Comparison of ENCODE assay signal across 8 cellular contexts in the genomic region with DNA sequence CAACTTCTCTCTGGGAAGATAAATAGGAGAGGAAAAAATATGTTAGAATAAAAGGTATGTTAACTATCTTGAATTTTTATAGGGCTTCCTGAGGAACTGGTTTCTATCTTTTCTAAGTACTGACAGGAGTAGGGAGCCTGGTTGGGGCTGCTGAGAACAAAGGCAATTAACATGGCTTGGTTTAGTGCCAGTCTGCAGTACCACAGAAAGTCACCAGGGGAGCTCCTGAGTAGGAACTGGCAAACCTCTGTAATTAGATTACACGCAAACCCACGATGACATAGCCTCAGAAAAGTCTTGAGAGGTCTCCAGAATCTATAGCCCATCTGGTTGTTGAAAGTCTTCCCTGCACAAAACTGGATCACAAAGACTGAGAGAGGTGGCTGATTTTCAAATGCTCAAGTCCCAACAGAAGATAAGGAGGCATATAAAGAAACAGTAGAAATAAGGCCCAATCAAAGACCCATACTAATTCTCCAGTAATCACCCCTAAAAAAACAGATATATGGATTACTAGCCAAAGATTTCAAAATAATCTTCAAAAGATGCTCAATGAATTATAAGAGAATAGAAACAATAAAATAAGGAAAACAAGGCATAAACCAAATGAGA. TPM values are rescaled to one million over a fixed set of nuclear protein-coding genes. Genes with fewer than 3 reads are reported as not detected.
DNase-seq lines count a peak whose midpoint lies in the region; ATAC-seq, FAIRE-seq and TF ChIP-seq lines count a peak whose summit lies in the region.

No MANE protein-coding gene starts in this region.

- no peaks in the 10 kb centered on the region for H3K27me3 Mint-ChIP-seq in activated naive CD4-positive, alpha-beta T cell treated with anti-CD3 and anti-CD28 coated beads for 36 hours (ENCODE audit: low read depth)
- H3K27me3 Mint-ChIP-seq in osteocyte (ENCODE audit: unreplicated experiment) = peaks cover 2% of the 10 kb centered on the region

- in situ Hi-C loops in HAP-1 (cut with MboI; ENCODE audit: low sequenced_read_pairs) (loop anchor here (25.0 kb wide), 1 partner anchor 478 kb away; no protein-coding TSS in a partner anchor), GM12878 (cut with MboI) (no loop called here)

- no peak overlapping the region for H3K4me2 ChIP-seq in GM12878 (ENCODE audit: control insufficient read depth, insufficient read depth)

- 17% methylated on average over 2 of the region's 2 CpGs for WGBS in GM12878 (ENCODE audit: insufficient coverage, insufficient replicate concordance, low lambda C conversion rate, missing lambda C conversion rate)

- no peak overlapping the region for H3K4me3 ChIP-seq in HAP-1
- no peak overlapping the region for H3K4me3 ChIP-seq in GM12878

- RAD21 ChIA-PET in GM12878 (lab: Charles Lee; ENCODE audit: unreplicated experiment) = no interaction called here

- no peak overlapping the region for H3K27ac ChIP-seq in GM12878 (ENCODE audit: control insufficient read depth, insufficient read depth)

- H3K27ac Mint-ChIP-seq in activated naive CD4-positive, alpha-beta T cell treated with anti-CD3 and anti-CD28 coated beads for 36 hours = no peak overlapping the region
- no peak overlapping the region for H3K27ac Mint-ChIP-seq in osteocyte (ENCODE audit: unreplicated experiment)

- no peak overlapping the region for H3K4me3 Mint-ChIP-seq in activated naive CD4-positive, alpha-beta T cell treated with anti-CD3 and anti-CD28 coated beads for 36 hours
- no peak overlapping the region for H3K4me3 Mint-ChIP-seq in osteocyte (ENCODE audit: unreplicated experiment)

- ATAC-seq in GM12878 (peak; percentile 90), omental fat pad (ENCODE audit: low FRiP score) (no peak)

- POLR2A ChIA-PET in GM12878 (lab: Charles Lee) = interaction anchor here (0.6 kb wide), 1 partner anchor 43 kb away, joined by 3 read pairs; no protein-coding TSS in a partner anchor

- H3K9ac ChIP-seq in GM12878 (ENCODE audit: control insufficient read depth, insufficient read depth, low read length) = no peak overlapping the region

- H3K27me3 ChIP-seq in HAP-1 (ENCODE audit: low read depth) (no peaks in the 10 kb centered on the region), GM12878 (replicated peaks in 1 of 2; ENCODE audit: control insufficient read depth in 2 of 2, insufficient read depth in 2 of 2, low read length in 1 of 2) (no peaks in the 10 kb centered on the region)

- peaks cover 12% of the 10 kb centered on the region for H3K9me3 Mint-ChIP-seq in activated naive CD4-positive, alpha-beta T cell treated with anti-CD3 and anti-CD28 coated beads for 36 hours
- peaks cover 14% of the 10 kb centered on the region for H3K9me3 Mint-ChIP-seq in osteocyte (ENCODE audit: unreplicated experiment)

- no peak for TF ChIP-seq EP300 in GM12878 (IDR thresholded peaks at IDR 0.05; ENCODE audit: borderline replicate concordance in 1 of 2, control insufficient read depth in 1 of 2, low read depth in 2 of 2, low read length in 2 of 2)

- H2AFZ ChIP-seq in GM12878 (ENCODE audit: control insufficient read depth, low read depth, low read length) = no peak overlapping the region

- peak; percentile 51 to 81 (median 53); a peak in 5 of 6 replicates for TF ChIP-seq CTCF in GM12878 (IDR thresholded peaks at IDR 0.05 in 2 of 3, conservative IDR thresholded peaks at IDR 0.05 in 1 of 3; ENCODE audit: control insufficient read depth in 2 of 3, extremely low read depth in 1 of 3, insufficient read depth in 1 of 3, low read depth in 3 of 3, low read length in 3 of 3)
- peak; percentile 39 for TF ChIP-seq CTCF in osteocyte (IDR thresholded peaks at IDR 0.05)
- no peak for TF ChIP-seq CTCF in omental fat pad (IDR thresholded peaks at IDR 0.05)

- H3K79me2 ChIP-seq in GM12878 (ENCODE audit: control insufficient read depth, insufficient read depth, low read length) = no peaks in the 10 kb centered on the region

- no peaks in the 10 kb centered on the region for H3K36me3 Mint-ChIP-seq in activated naive CD4-positive, alpha-beta T cell treated with anti-CD3 and anti-CD28 coated beads for 36 hours (ENCODE audit: low read depth)
- H3K36me3 Mint-ChIP-seq in osteocyte (ENCODE audit: unreplicated experiment) = no peaks in the 10 kb centered on the region

- BruUV-seq in GM12878 (replicated peaks; lab: Mats Ljungman, UMichigan) = no TSS peak

- SMC1A ChIA-PET in GM12878 (lab: Charles Lee; ENCODE audit: uncharacterized antibody, unreplicated experiment) = no interaction called here

- H4K20me1 ChIP-seq in GM12878 (ENCODE audit: control insufficient read depth, insufficient read depth) = no peaks in the 10 kb centered on the region

- H3K4me1 ChIP-seq in HAP-1 (no peaks in the 10 kb centered on the region), GM12878 (ENCODE audit: control insufficient read depth, insufficient read depth, low read length) (no peaks in the 10 kb centered on the region)

- H3K36me3 ChIP-seq in HAP-1 (replicated peaks) (no peaks in the 10 kb centered on the region), GM12878 (ENCODE audit: control insufficient read depth in 2 of 2, insufficient read depth in 2 of 2, low read length in 1 of 2) (no peaks in the 10 kb centered on the region)

- DNase-seq in activated naive CD4-positive, alpha-beta T cell treated with anti-CD3 and anti-CD28 coated beads for 36 hours = peak; percentile 24
- DNase-seq in activated naive CD4-positive, alpha-beta T cell treated with Interleukin-2 at 50 U/mL for 16 hours = no peak
- DNase-seq in HAP-1 (ENCODE audit: low spot score in 2 of 2) (peak; percentile 43 to 71), MV-4-11 (lab: John Stamatoyannopoulos, UW) (peak; percentile 23), GM12878 (ENCODE audit: low read depth, low spot score) (no peak), osteocyte (ENCODE audit: extremely low spot score, unreplicated experiment) (no peak), omental fat pad (ENCODE audit: low spot score) (no peak)
- no peak for DNase-seq in activated CD4-positive, CD25-positive, alpha-beta regulatory T cell treated with anti-CD3 and anti-CD28 coated beads, Interleukin-2, amount 50 U/mL, for 72 hours

- no peaks in the 10 kb centered on the region for H3K9me3 ChIP-seq in HAP-1
- H3K9me3 ChIP-seq in GM12878 (replicated peaks; ENCODE audit: control insufficient read depth, insufficient read depth, low read length) = no peaks in the 10 kb centered on the region; the same call in 2 of the 3 replicates

- FAIRE-seq in GM12878 (lab: Jason Lieb, UNC) = no peak

- no peak for TF ChIP-seq POLR2A in GM12878 (IDR thresholded peaks at IDR 0.05; ENCODE audit: low read depth, low read length)

- intact Hi-C loops in activated naive CD4-positive, alpha-beta T cell treated with anti-CD3 and anti-CD28 coated beads for 36 hours (cut with micrococcal nuclease) = no loop called here
- intact Hi-C loops in GM12878 (cut with micrococcal nuclease; ENCODE audit: unreplicated experiment) = no loop called here

- CTCF ChIA-PET in activated naive CD4-positive, alpha-beta T cell treated with anti-CD3 and anti-CD28 coated beads for 36 hours (lab: Charles Lee) = interaction anchor here (0.5 to 0.8 kb wide), 3 partner anchors 31 to 841 kb away, joined by 3 read pairs; no protein-coding TSS in a partner anchor
- CTCF ChIA-PET in GM12878 (lab: Yijun Ruan, JAX) = interaction anchor here (0.6 to 1.7 kb wide), 5 partner anchors 9 to 1463 kb away, joined by 3 to 6 read pairs (median 4); a partner anchor contains a TSS

- no peaks in the 10 kb centered on the region for H3K4me1 Mint-ChIP-seq in activated naive CD4-positive, alpha-beta T cell treated with anti-CD3 and anti-CD28 coated beads for 36 hours (ENCODE audit: low read depth)
- H3K4me1 Mint-ChIP-seq in osteocyte (ENCODE audit: unreplicated experiment) = no peaks in the 10 kb centered on the region

- peak; percentile 19; the same call in 1 of the 2 replicates for TF ChIP-seq RAD21 in GM12878 (IDR thresholded peaks at IDR 0.05; ENCODE audit: insufficient read depth, low read depth, low read length)

TF ChIP-seq in GM12878, 131 proteins besides CTCF, POLR2A, EP300 and RAD21 (continues in another document):
- no peak for TF ChIP-seq EGR1 (IDR thresholded peaks at IDR 0.05; ENCODE audit: borderline replicate concordance in 1 of 2, low read depth in 2 of 2, low read length in 2 of 2)
- TF ChIP-seq KAT2A (conservative IDR thresholded peaks at IDR 0.05; ENCODE audit: control insufficient read depth, low read depth, low read length) = no peak
- TF ChIP-seq JUNB (IDR thresholded peaks at IDR 0.05) = no peak
- no peak for TF ChIP-seq MYC (IDR thresholded peaks at IDR 0.05; ENCODE audit: insufficient read depth, insufficient read length, insufficient replicate concordance, low read length, severe bottlenecking)
- TF ChIP-seq YBX1 (IDR thresholded peaks at IDR 0.05) = no peak
- TF ChIP-seq PAX8 (IDR thresholded peaks at IDR 0.05) = no peak

RNA-seq across cellular contexts. Expression of a gene that starts 11.7 kb away (rescaled TPM):
- not detected for total RNA-seq in activated naive CD4-positive, alpha-beta T cell treated with anti-CD3 and anti-CD28 coated beads for 36 hours
- 12.1 and 15.2 TPM in 2 replicates for total RNA-seq in GM12878 (2013; cell fraction: nucleolus; rRNA removed)
- total RNA-seq in GM12878 (2014; rRNA removed) = 1.1 and 2.1 TPM in 2 replicates
- 1.4 and 1.7 TPM in 2 replicates for total RNA-seq in GM12878 (2014; rRNA removed; fragmentation: Illumina TruSeq; extraction: Trizol)
- total RNA-seq in GM12878 (2021) = 1.3 and 1.8 TPM in 2 replicates
- not detected for polyA plus RNA-seq in GM12878 (2011; ENCODE audit: low read depth)
- 0.84 and 1.3 TPM in 2 replicates for polyA plus RNA-seq in GM12878 (2011; rRNA removed)
- polyA plus RNA-seq in GM12878 (2011; cell fraction: cytosol; rRNA removed) = 0.43 and 0.53 TPM in 2 replicates
- polyA plus RNA-seq in GM12878 (2011; cell fraction: nucleus; rRNA removed) = 1.7 and 1.9 TPM in 2 replicates
- 0.18 and 0.23 TPM in 2 replicates for polyA plus RNA-seq in GM12878 (2012)
- polyA plus RNA-seq in GM12878 (2014; fragmentation: Illumina TruSeq; extraction: Trizol) = 0.96 and 1.5 TPM in 2 replicates
- under 1 TPM; 0.45 to 0.75 TPM for polyA plus RNA-seq in GM12878 (2014; fragmentation: Nextera tagmentation; extraction: Ambion mirVana)
- 0.81 and 1.9 TPM in 2 replicates for polyA plus RNA-seq in GM12878 (2014; rRNA removed)
- under 1 TPM; 0.54 to 0.77 TPM for polyA plus RNA-seq in GM12878 (2016; fragmentation: Nextera tagmentation; extraction: Ambion mirVana)
- 1.1 and 2.3 TPM in 2 replicates for polyA minus RNA-seq in GM12878 (2011; rRNA and poly(A)+ RNA removed)
- not detected in 2 replicates for polyA minus RNA-seq in GM12878 (2011; cell fraction: cytosol; rRNA and poly(A)+ RNA removed)
- 2.7 and 3.1 TPM in 2 replicates for polyA minus RNA-seq in GM12878 (2011; cell fraction: nucleus; rRNA and poly(A)+ RNA removed)
- not detected in 2 replicates for total RNA-seq in osteocyte
- total RNA-seq in omental fat pad = not detected

Comparison
In these comparisons a context has a peak if more than half of its experiments do, and no peak if none do; other contexts are left out.
1. DNase-seq: peak in activated naive CD4-positive, alpha-beta T cell treated with anti-CD3 and anti-CD28 coated beads for 36 hours (single experiment), HAP-1 (2 of 2) and MV-4-11 (single experiment); none in activated naive CD4-positive, alpha-beta T cell treated with Interleukin-2 at 50 U/mL for 16 hours (single experiment), GM12878 (single experiment), osteocyte (single experiment), omental fat pad (single experiment) and activated CD4-positive, CD25-positive, alpha-beta regulatory T cell treated with anti-CD3 and anti-CD28 coated beads, Interleukin-2, amount 50 U/mL, for 72 hours (single experiment).
2. CTCF ChIP-seq: peak in GM12878 (3 of 3) and osteocyte (single experiment); none in omental fat pad (0 of 3).